In the genomic region with DNA sequence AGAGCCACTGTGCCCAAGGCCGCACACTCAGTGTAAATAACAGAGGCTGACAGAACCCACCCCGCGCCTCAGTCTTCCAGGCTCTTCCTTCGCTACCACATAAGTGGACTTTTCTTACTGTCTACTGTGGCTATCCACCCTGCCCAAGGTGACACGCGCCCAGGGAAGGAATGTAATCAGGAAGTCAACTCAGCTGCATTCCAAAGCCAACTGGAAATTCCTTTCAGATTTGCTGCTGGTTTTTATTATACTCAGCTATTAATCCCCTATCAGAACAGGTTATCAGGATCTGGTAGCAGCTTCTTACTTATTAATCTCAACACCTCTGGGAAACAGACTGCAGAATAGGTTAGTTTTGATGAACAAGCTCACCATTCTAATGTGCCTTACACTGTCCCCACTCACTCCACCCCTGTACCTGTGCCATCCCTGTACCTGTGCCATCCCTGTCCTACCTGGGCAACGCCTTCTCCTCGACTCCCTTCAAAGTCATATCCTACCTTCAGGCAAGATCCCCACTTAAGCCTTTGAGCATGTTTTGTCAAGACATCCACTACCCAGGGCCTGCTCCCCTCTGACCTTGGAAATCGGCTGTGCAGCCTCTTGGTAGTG, we compare ENCODE assay signal across 12 cellular contexts.
DNase-seq lines count a peak whose midpoint lies in the region; ATAC-seq, FAIRE-seq and TF ChIP-seq lines count a peak whose summit lies in the region.
"Had no signal": no experiment of that assay in that cellular context is flagged by ENCODE, and none has a peak within 500 bp of the region (broad histone marks: within the 10 kb centered on the region; RNA-seq: fewer than 3 reads in every experiment).

No MANE protein-coding gene starts in this region.

- H3K9me2 ChIP-seq in Karpas-422 (replicated peaks; ENCODE audit: insufficient read depth, low read length), result no peaks in the 10 kb centered on the region

- TF ChIP-seq RAD21 in HepG2 (CRISPR knock-in tag; IDR thresholded peaks at IDR 0.05), result no peak

- no peaks in the 10 kb centered on the region for H3K27me3 ChIP-seq in Karpas-422 (ENCODE audit: low read length)
- H3K27me3 ChIP-seq in HepG2 (ENCODE audit: control insufficient read depth in 1 of 2, insufficient read depth in 2 of 2, low read length in 2 of 2), result no peaks in the 10 kb centered on the region

- peak; percentile 57; the same call in 2 of the 3 replicates for ATAC-seq in HepG2
- ATAC-seq: stimulated activated memory B cell treated with anti-CD40 and anti-IgM and Interleukin-4, amounts not matched to agents 10 μg/mL and 1 μg/mL and 100 μg/mL, for 72 hours had no signal

- H3K27ac Mint-ChIP-seq in chondrocyte (ENCODE audit: unreplicated experiment), result peak overlapping the region; percentile 63
- H3K27ac Mint-ChIP-seq in T-helper 2 cell treated with Interferon-gamma antibody and Interleukin-4, amounts not matched to agents 5 μg/mL and 100 μg/mL, for 36 hours, result no peak overlapping the region
- H3K27ac Mint-ChIP-seq: IgD-negative memory B cell; stimulated activated memory B cell treated with anti-CD40 and anti-IgM and Interleukin-4, amounts not matched to agents 10 μg/mL and 1 μg/mL and 100 μg/mL, for 72 hours had no signal

- TF ChIP-seq CTCF in AG04449 (IDR thresholded peaks at IDR 0.05; ENCODE audit: insufficient read depth, low read length, missing control alignments), result no peak
- no peak for TF ChIP-seq CTCF in chondrocyte (IDR thresholded peaks at IDR 0.05)
- no peak for TF ChIP-seq CTCF in HepG2 (CRISPR knock-in tag; IDR thresholded peaks at IDR 0.05)

- no peaks in the 10 kb centered on the region for H3K79me2 ChIP-seq in Karpas-422 (ENCODE audit: low read length)
- no peaks in the 10 kb centered on the region for H3K79me2 ChIP-seq in HepG2 (ENCODE audit: insufficient read depth, low read length)

- H3K36me3 Mint-ChIP-seq in chondrocyte (ENCODE audit: low read depth), result no peaks in the 10 kb centered on the region
- no peaks in the 10 kb centered on the region for H3K36me3 Mint-ChIP-seq in T-helper 2 cell treated with Interferon-gamma antibody and Interleukin-4, amounts not matched to agents 5 μg/mL and 100 μg/mL, for 36 hours (ENCODE audit: low read depth)

- intact Hi-C loops in HepG2 (cut with micrococcal nuclease; ENCODE audit: unreplicated experiment), result no loop called here

- 44% methylated on average over 9 of the region's 9 CpGs for WGBS in HepG2 (ENCODE audit: low lambda C conversion rate)

- POLR2A ChIA-PET in AG04449 (lab: Yijun Ruan, JAX) (interaction anchor here (1.6 kb wide), 1 partner anchor 14 kb away, joined by 3 read pairs; no protein-coding TSS in a partner anchor), HepG2 (lab: Yijun Ruan, JAX) (no interaction called here)

- peak; percentile 21 for DNase-seq in AG04449 (ENCODE audit: low read depth, low spot score)
- peak; percentile 24 for DNase-seq in Karpas-422
- no peak for DNase-seq in chondrocyte (ENCODE audit: low spot score)
- DNase-seq in HepG2 (ENCODE audit: low spot score), result no peak
- no peak for DNase-seq in T-helper 2 cell treated with Interferon-gamma antibody and Interleukin-4, amounts not matched to agents 5 μg/mL and 100 μg/mL, for 36 hours (ENCODE audit: low spot score)
- DNase-seq in stimulated activated CD4-positive, alpha-beta T cell treated with anti-CD3 and anti-CD28 coated beads, Interleukin-2, amount 100 ng/mL, for 24 hours, result no peak
- DNase-seq in T-helper 1 cell, result no peak
- no peak for DNase-seq in stimulated activated CD4-positive, alpha-beta T cell treated with anti-CD3 and anti-CD28 coated beads, Interleukin-4, amount 100 ng/mL, for 1 hour
- DNase-seq: amygdala, BE2C had no signal

- no peaks in the 10 kb centered on the region for H4K20me1 ChIP-seq in Karpas-422 (ENCODE audit: insufficient read depth, low read depth, low read length)
- H4K20me1 ChIP-seq in HepG2 (ENCODE audit: insufficient read depth, low read length), result no peaks in the 10 kb centered on the region

- H3K27ac ChIP-seq in Karpas-422 (ENCODE audit: low read length), result no peak overlapping the region
- no peak overlapping the region for H3K27ac ChIP-seq in HepG2 (ENCODE audit: extremely low read length, insufficient read depth, low read length)

- no peak for TF ChIP-seq POLR2A in HepG2 (IDR thresholded peaks at IDR 0.05; ENCODE audit: insufficient read depth in 1 of 2, low read depth in 2 of 2, low read length in 2 of 2)

- BruUV-seq in HepG2 (replicated peaks; lab: Mats Ljungman, UMichigan), result no TSS peak

- no peaks in the 10 kb centered on the region for H3K9me3 ChIP-seq in Karpas-422 (ENCODE audit: low read length)
- H3K9me3 ChIP-seq in HepG2 (ENCODE audit: low read length), result no peaks in the 10 kb centered on the region
- H3K9me3 ChIP-seq: BE2C had no signal

- no peaks in the 10 kb centered on the region for H3K4me1 ChIP-seq in Karpas-422 (ENCODE audit: low read length)
- H3K4me1 ChIP-seq in HepG2 (ENCODE audit: insufficient read depth, low read length), result peaks cover 21% of the 10 kb centered on the region

- H3K9me3 Mint-ChIP-seq in chondrocyte (ENCODE audit: low read depth), result no peaks in the 10 kb centered on the region
- no peaks in the 10 kb centered on the region for H3K9me3 Mint-ChIP-seq in T-helper 2 cell treated with Interferon-gamma antibody and Interleukin-4, amounts not matched to agents 5 μg/mL and 100 μg/mL, for 36 hours

- H3K4me2 ChIP-seq in Karpas-422 (ENCODE audit: low read depth, low read length, poor library complexity, severe bottlenecking) (no peak overlapping the region), HepG2 (ENCODE audit: low read depth, low read length) (no peak overlapping the region)

- H3K4me3 Mint-ChIP-seq in chondrocyte (ENCODE audit: unreplicated experiment), result no peak overlapping the region
- no peak overlapping the region for H3K4me3 Mint-ChIP-seq in T-helper 2 cell treated with Interferon-gamma antibody and Interleukin-4, amounts not matched to agents 5 μg/mL and 100 μg/mL, for 36 hours
- H3K4me3 Mint-ChIP-seq: IgD-negative memory B cell; stimulated activated memory B cell treated with anti-CD40 and anti-IgM and Interleukin-4, amounts not matched to agents 10 μg/mL and 1 μg/mL and 100 μg/mL, for 72 hours had no signal

- H2AFZ ChIP-seq in Karpas-422 (ENCODE audit: low read length), result no peak overlapping the region
- no peak overlapping the region for H2AFZ ChIP-seq in HepG2 (ENCODE audit: low read length)

- FAIRE-seq in HepG2 (lab: Jason Lieb, UNC), result no peak

- in situ Hi-C loops in HepG2 (cut with HindIII; ENCODE audit: extremely low pct_ligation_motif_present, low pct_unique_long_range_greater_than_20kb), result no loop called here

- no peak for TF ChIP-seq EP300 in HepG2 (IDR thresholded peaks at IDR 0.05; ENCODE audit: low read depth in 2 of 2, low read length in 2 of 2)
- TF ChIP-seq EP300 in HepG2 (CRISPR knock-in tag; IDR thresholded peaks at IDR 0.05; ENCODE audit: borderline replicate concordance), result no peak

- no peak overlapping the region for H3K9ac ChIP-seq in Karpas-422 (ENCODE audit: low read length)
- no peak overlapping the region for H3K9ac ChIP-seq in HepG2 (ENCODE audit: insufficient read depth, low read depth, low read length)

- H3K4me3 ChIP-seq in AG04449 (ENCODE audit: low read depth, low read length) (no peak overlapping the region), Karpas-422 (ENCODE audit: low read length) (no peak overlapping the region), HepG2 (replicated peaks in 1 of 3; ENCODE audit: insufficient read depth in 1 of 3, low read depth in 2 of 3, low read length in 3 of 3) (no peak overlapping the region)

- H3K4me1 Mint-ChIP-seq in chondrocyte (ENCODE audit: low read depth), result peaks cover 38% of the 10 kb centered on the region
- H3K4me1 Mint-ChIP-seq in T-helper 2 cell treated with Interferon-gamma antibody and Interleukin-4, amounts not matched to agents 5 μg/mL and 100 μg/mL, for 36 hours (ENCODE audit: low read depth), result peaks cover 8% of the 10 kb centered on the region
- H3K4me1 Mint-ChIP-seq: IgD-negative memory B cell; stimulated activated memory B cell treated with anti-CD40 and anti-IgM and Interleukin-4, amounts not matched to agents 10 μg/mL and 1 μg/mL and 100 μg/mL, for 72 hours had no signal

- H3K36me3 ChIP-seq in Karpas-422 (ENCODE audit: insufficient read depth, low read length) (no peaks in the 10 kb centered on the region), HepG2 (replicated peaks in 1 of 2; ENCODE audit: control insufficient read depth in 1 of 2, insufficient read depth in 2 of 2, low read length in 2 of 2) (no peaks in the 10 kb centered on the region)
- H3K36me3 ChIP-seq: BE2C had no signal

- H3K27me3 Mint-ChIP-seq in chondrocyte (ENCODE audit: low read depth), result no peaks in the 10 kb centered on the region
- peaks cover 24% of the 10 kb centered on the region for H3K27me3 Mint-ChIP-seq in T-helper 2 cell treated with Interferon-gamma antibody and Interleukin-4, amounts not matched to agents 5 μg/mL and 100 μg/mL, for 36 hours (ENCODE audit: low read depth)
- H3K27me3 Mint-ChIP-seq: IgD-negative memory B cell had no signal

- CTCF ChIA-PET in AG04449 (lab: Yijun Ruan, JAX), result interaction anchor here (0.5 to 1.0 kb wide), 2 partner anchors 27 to 234 kb away, joined by 3 read pairs; no protein-coding TSS in a partner anchor
- CTCF ChIA-PET in HepG2 (lab: Yijun Ruan, JAX; ENCODE audit: low intra/inter-chr PET ratio, low total read pairs), result no interaction called here

TF ChIP-seq in HepG2, 621 proteins besides CTCF, POLR2A, EP300 and RAD21:
- TF ChIP-seq ZNF503 (CRISPR knock-in tag; IDR thresholded peaks at IDR 0.05) (no peak), TEAD3 (CRISPR knock-in tag; optimal IDR thresholded peaks at IDR 0.05; ENCODE audit: borderline replicate concordance) (peak; percentile 19), FOSL1 (CRISPR knock-in tag; IDR thresholded peaks at IDR 0.05; ENCODE audit: borderline replicate concordance) (no peak), FOSL2 (CRISPR knock-in tag; IDR thresholded peaks at IDR 0.05) (0 out of 2 replicates have a peak, but pooled peaks have one; percentile 21), ZNF850 (CRISPR knock-in tag; conservative IDR thresholded peaks at IDR 0.05) (no peak)

Comparison
In these comparisons a context has a peak if more than half of its experiments do, and no peak if none do; other contexts are left out.
1. DNase-seq: peak in AG04449 (single experiment) and Karpas-422 (single experiment); none in chondrocyte (single experiment), HepG2 (single experiment), T-helper 2 cell treated with Interferon-gamma antibody and Interleukin-4, amounts not matched to agents 5 μg/mL and 100 μg/mL, for 36 hours (single experiment), stimulated activated CD4-positive, alpha-beta T cell treated with anti-CD3 and anti-CD28 coated beads, Interleukin-2, amount 100 ng/mL, for 24 hours (0 of 2), T-helper 1 cell (0 of 5) and stimulated activated CD4-positive, alpha-beta T cell treated with anti-CD3 and anti-CD28 coated beads, Interleukin-4, amount 100 ng/mL, for 1 hour (single experiment).